ENCODE assay signal across 3 cellular contexts in the genomic region with DNA sequence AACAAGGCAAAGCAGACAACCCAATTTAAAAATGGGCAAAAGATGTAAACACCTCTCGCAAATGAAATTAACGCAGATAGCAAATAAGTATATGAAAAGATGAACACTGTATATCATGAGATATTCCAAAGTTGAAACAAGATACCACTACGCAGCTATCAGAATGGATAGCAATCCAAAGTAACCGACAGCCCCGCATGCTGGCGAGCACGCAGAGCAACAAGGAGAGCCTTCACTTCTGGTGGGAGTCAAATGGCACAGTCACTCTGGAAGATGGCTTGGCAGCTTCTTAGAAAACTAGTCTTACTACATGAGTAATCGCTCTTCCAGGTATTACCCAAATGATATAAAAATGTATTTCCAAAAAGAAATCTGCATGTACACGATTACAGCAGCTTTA.
TF ChIP-seq lines count a peak whose summit lies in the region.

No MANE protein-coding gene starts in this region.

TF ChIP-seq in A549, 52 proteins besides CTCF, POLR2A, EP300 and RAD21:
- TF ChIP-seq SREBF2 (IDR thresholded peaks at IDR 0.05) (no peak), NFE2L2 (conservative IDR thresholded peaks at IDR 0.05; ENCODE audit: low read length) (no peak), KDM5A (IDR thresholded peaks at IDR 0.05) (no peak), REST (IDR thresholded peaks at IDR 0.05) (no peak), ZFP36 (IDR thresholded peaks at IDR 0.05; ENCODE audit: borderline replicate concordance, partially characterized antibody) (no peak), HEYL (CRISPR knock-in tag; IDR thresholded peaks at IDR 0.05) (no peak), RCOR1 (IDR thresholded peaks at IDR 0.05; ENCODE audit: low read depth, low read length) (no peak), FOSB (CRISPR knock-in tag; IDR thresholded peaks at IDR 0.05) (no peak), POLR2AphosphoS2 (conservative IDR thresholded peaks at IDR 0.05; ENCODE audit: low read length) (no peak)
- TF ChIP-seq, protein P1, sequence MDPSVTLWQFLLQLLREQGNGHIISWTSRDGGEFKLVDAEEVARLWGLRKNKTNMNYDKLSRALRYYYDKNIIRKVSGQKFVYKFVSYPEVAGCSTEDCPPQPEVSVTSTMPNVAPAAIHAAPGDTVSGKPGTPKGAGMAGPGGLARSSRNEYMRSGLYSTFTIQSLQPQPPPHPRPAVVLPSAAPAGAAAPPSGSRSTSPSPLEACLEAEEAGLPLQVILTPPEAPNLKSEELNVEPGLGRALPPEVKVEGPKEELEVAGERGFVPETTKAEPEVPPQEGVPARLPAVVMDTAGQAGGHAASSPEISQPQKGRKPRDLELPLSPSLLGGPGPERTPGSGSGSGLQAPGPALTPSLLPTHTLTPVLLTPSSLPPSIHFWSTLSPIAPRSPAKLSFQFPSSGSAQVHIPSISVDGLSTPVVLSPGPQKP (IDR thresholded peaks at IDR 0.05; ENCODE audit: low read depth, low read length) = no peak

TF ChIP-seq in GM23338, 12 proteins besides CTCF, POLR2A, EP300 and RAD21 (continues in another document):
- TF ChIP-seq CREB1 (CRISPR knock-in tag; IDR thresholded peaks at IDR 0.05; ENCODE audit: low read depth) (no peak), STAT1 (IDR thresholded peaks at IDR 0.05; ENCODE audit: unreplicated experiment) (no peak), JUNB (IDR thresholded peaks at IDR 0.05; ENCODE audit: unreplicated experiment) (no peak), ZNF114 (CRISPR knock-in tag; IDR thresholded peaks at IDR 0.05) (no peak), ZNF331 (CRISPR knock-in tag; IDR thresholded peaks at IDR 0.05; ENCODE audit: low read depth) (no peak), ZNF462 (CRISPR knock-in tag; IDR thresholded peaks at IDR 0.05) (no peak), EZH2phosphoT487 (IDR thresholded peaks at IDR 0.05; ENCODE audit: unreplicated experiment) (no peak), REST (IDR thresholded peaks at IDR 0.05; ENCODE audit: unreplicated experiment) (no peak), POLR2AphosphoS5 (IDR thresholded peaks at IDR 0.05; ENCODE audit: low read depth) (no peak)

TF ChIP-seq in liver, 16 proteins besides CTCF, POLR2A, EP300 and RAD21 (continued from another document):
- no peak for TF ChIP-seq JUND (IDR thresholded peaks at IDR 0.05)
- TF ChIP-seq MAX (IDR thresholded peaks at IDR 0.05) = no peak
